1 cellular context compared by ENCODE assay signal in the genomic region with DNA sequence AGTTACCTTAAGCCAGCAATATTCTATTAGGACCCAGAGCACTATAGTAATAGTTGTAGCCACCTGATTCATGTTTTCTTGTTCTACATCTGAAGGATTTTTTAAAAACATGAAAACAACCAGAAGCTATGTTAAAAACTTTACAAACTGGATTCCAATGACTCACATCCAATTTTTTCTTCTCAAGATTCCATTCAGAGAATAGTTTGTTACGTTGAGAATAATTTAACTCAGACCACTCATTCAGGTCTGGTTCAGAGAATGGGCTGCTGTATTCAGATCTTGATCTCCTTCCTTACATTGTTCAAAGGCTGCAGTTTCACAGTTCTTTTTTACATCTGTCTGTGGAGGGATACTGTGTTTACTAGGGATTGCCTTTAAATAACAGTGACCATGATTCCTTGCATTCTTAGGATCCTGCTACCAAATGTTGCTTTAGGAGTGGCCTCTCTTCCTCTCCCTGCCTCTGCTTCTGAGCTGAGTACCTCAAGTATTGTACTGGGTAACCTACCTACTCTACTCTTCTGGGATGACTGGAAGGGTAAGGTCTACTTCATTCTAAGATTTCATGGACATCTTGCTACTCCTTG.
TF ChIP-seq lines count a peak whose summit lies in the region.

No MANE protein-coding gene starts in this region.

TF ChIP-seq in WTC11, 78 proteins besides CTCF, POLR2A, EP300 and RAD21 (continued from another document):
- TF ChIP-seq, protein P1, sequence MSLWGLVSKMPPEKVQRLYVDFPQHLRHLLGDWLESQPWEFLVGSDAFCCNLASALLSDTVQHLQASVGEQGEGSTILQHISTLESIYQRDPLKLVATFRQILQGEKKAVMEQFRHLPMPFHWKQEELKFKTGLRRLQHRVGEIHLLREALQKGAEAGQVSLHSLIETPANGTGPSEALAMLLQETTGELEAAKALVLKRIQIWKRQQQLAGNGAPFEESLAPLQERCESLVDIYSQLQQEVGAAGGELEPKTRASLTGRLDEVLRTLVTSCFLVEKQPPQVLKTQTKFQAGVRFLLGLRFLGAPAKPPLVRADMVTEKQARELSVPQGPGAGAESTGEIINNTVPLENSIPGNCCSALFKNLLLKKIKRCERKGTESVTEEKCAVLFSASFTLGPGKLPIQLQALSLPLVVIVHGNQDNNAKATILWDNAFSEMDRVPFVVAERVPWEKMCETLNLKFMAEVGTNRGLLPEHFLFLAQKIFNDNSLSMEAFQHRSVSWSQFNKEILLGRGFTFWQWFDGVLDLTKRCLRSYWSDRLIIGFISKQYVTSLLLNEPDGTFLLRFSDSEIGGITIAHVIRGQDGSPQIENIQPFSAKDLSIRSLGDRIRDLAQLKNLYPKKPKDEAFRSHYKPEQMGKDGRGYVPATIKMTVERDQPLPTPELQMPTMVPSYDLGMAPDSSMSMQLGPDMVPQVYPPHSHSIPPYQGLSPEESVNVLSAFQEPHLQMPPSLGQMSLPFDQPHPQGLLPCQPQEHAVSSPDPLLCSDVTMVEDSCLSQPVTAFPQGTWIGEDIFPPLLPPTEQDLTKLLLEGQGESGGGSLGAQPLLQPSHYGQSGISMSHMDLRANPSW (CRISPR knock-in tag; conservative IDR thresholded peaks at IDR 0.05; ENCODE audit: low read depth) = no peak
